In genomic region chr4:99205104-99205979, GRCh38 we compare ENCODE assay signal across 14 cellular contexts. TPM values are rescaled to one million over a fixed set of nuclear protein-coding genes. Genes with fewer than 3 reads are reported as not detected.
A peak's percentile ranks its signal among the peaks of the same experiment; 100 is the strongest.
DNase-seq lines count a peak whose midpoint lies in the region; ATAC-seq and TF ChIP-seq lines count a peak whose summit lies in the region.
"Had no signal": no experiment of that assay in that cellular context is flagged by ENCODE, and none has a peak within 500 bp of the region (broad histone marks: within the 10 kb centered on the region; RNA-seq: fewer than 3 reads in every experiment).

No MANE protein-coding gene starts in this region.

- H3K27me3 ChIP-seq in GM23338 (ENCODE audit: insufficient read depth) = no peaks in the 10 kb centered on the region
- no peaks in the 10 kb centered on the region for H3K27me3 ChIP-seq in Peyer's patch
- H3K27me3 ChIP-seq in smooth muscle cell (ENCODE audit: low read depth) = no peaks in the 10 kb centered on the region
- H3K27me3 ChIP-seq: SJCRH30 had no signal

- TF ChIP-seq CTCF in GM23338 (conservative IDR thresholded peaks at IDR 0.05; ENCODE audit: low read depth in 2 of 2) (no peak; a peak in 1 of 4 replicates), Peyer's patch (IDR thresholded peaks at IDR 0.05) (peak in 3 of 6 experiments; percentile 59 to 73 (median 68)), smooth muscle cell (IDR thresholded peaks at IDR 0.05; ENCODE audit: borderline replicate concordance, insufficient read depth, poor library complexity, severe bottlenecking) (no peak)

- no peak overlapping the region for H3K4me3 Mint-ChIP-seq in GM23338
- H3K4me3 Mint-ChIP-seq in activated CD4-positive, alpha-beta memory T cell treated with anti-CD3 and anti-CD28 coated beads, Interleukin-2, amount 10 ng/mL, durations not matched to agents 7 days and 5 days = no peak overlapping the region
- H3K4me3 Mint-ChIP-seq: activated CD8-positive, alpha-beta T cell treated with anti-CD3 and anti-CD28 coated beads, Interleukin-2, amount 10 ng/mL, durations not matched to agents 7 days and 5 days had no signal

- CTCF ChIA-PET in activated CD4-positive, alpha-beta memory T cell treated with anti-CD3 and anti-CD28 coated beads, Interleukin-2, amount 10 ng/mL, durations not matched to agents 7 days and 5 days (lab: Charles Lee) = no interaction called here

- TF ChIP-seq POLR2A in Peyer's patch (IDR thresholded peaks at IDR 0.05) = no peak

- H3K9me3 ChIP-seq in Peyer's patch (no peaks in the 10 kb centered on the region), smooth muscle cell (replicated peaks; ENCODE audit: low read depth) (no peaks in the 10 kb centered on the region)
- H3K9me3 ChIP-seq: SJCRH30 had no signal

- H3K27ac ChIP-seq in GM23338 (ENCODE audit: low read depth) (no peak overlapping the region), Peyer's patch (peak overlapping the region in 3 of 4 donors; percentile 12 to 80 (median 67)), smooth muscle cell (ENCODE audit: low read depth) (no peak overlapping the region)
- H3K27ac ChIP-seq: SJCRH30 had no signal

- H3K4me3 ChIP-seq in GM23338 (no peak overlapping the region), Peyer's patch (no peak overlapping the region), smooth muscle cell (no peak overlapping the region)
- H3K4me3 ChIP-seq: SJCRH30 had no signal

- ATAC-seq in GM23338 = peak; percentile 90
- ATAC-seq in left cardiac atrium = peak; percentile 46 to 77
- ATAC-seq: activated CD8-positive, alpha-beta T cell treated with anti-CD3 and anti-CD28 coated beads, Interleukin-2, amount 10 ng/mL, durations not matched to agents 7 days and 5 days had no signal

- H3K27ac Mint-ChIP-seq in GM23338 = no peak overlapping the region
- H3K27ac Mint-ChIP-seq in activated CD4-positive, alpha-beta memory T cell treated with anti-CD3 and anti-CD28 coated beads, Interleukin-2, amount 10 ng/mL, durations not matched to agents 7 days and 5 days = no peak overlapping the region
- H3K27ac Mint-ChIP-seq: activated CD8-positive, alpha-beta T cell treated with anti-CD3 and anti-CD28 coated beads, Interleukin-2, amount 10 ng/mL, durations not matched to agents 7 days and 5 days had no signal

- H3K9ac ChIP-seq in smooth muscle cell (ENCODE audit: low read depth) = no peak overlapping the region

- H3K9me3 Mint-ChIP-seq in GM23338 = no peaks in the 10 kb centered on the region
- no peaks in the 10 kb centered on the region for H3K9me3 Mint-ChIP-seq in activated CD4-positive, alpha-beta memory T cell treated with anti-CD3 and anti-CD28 coated beads, Interleukin-2, amount 10 ng/mL, durations not matched to agents 7 days and 5 days

- H3K4me2 ChIP-seq in GM23338 = 0 out of 2 replicates have a peak overlapping the region, but pooled peaks have one; percentile 1
- no peak overlapping the region for H3K4me2 ChIP-seq in smooth muscle cell

- H2AFZ ChIP-seq in GM23338 (no peak overlapping the region), smooth muscle cell (ENCODE audit: low read depth) (no peak overlapping the region)

- H4K20me1 ChIP-seq in GM23338 (replicated peaks; ENCODE audit: insufficient read depth) (no peaks in the 10 kb centered on the region), smooth muscle cell (ENCODE audit: low read depth) (no peaks in the 10 kb centered on the region)

- DNase-seq in GM23338 (ENCODE audit: low spot score) = peak; percentile 66
- DNase-seq in Peyer's patch = peak in 1 of 3 donors; percentile 75
- DNase-seq in left cardiac atrium = no peak
- peak; percentile 27 for DNase-seq in renal cortical epithelial cell (ENCODE audit: low read depth)
- DNase-seq in stimulated activated CD8-positive, alpha-beta memory T cell treated with anti-CD3 and anti-CD28 coated beads, Interleukin-4, amount 100 ng/mL, for 48 hours = no peak
- DNase-seq in stimulated activated naive CD4-positive, alpha-beta T cell (lab: John Stamatoyannopoulos, UW) = no peak
- DNase-seq in smooth muscle cell (lab: John Stamatoyannopoulos, UW; ENCODE audit: unreplicated experiment) = no peak
- DNase-seq in activated CD4-positive, alpha-beta memory T cell treated with anti-CD3 and anti-CD28 coated beads, Interleukin-2, amount 10 ng/mL, durations not matched to agents 7 days and 5 days = no peak
- DNase-seq: activated CD8-positive, alpha-beta T cell treated with anti-CD3 and anti-CD28 coated beads, Interleukin-2, amount 10 ng/mL, durations not matched to agents 7 days and 5 days; Calu3; foreskin melanocyte; stimulated activated CD4-positive, alpha-beta T cell treated with anti-CD3 and anti-CD28 coated beads, Interleukin-4, amount 100 ng/mL, for 4 hours had no signal

- 90% methylated on average over 5 of the region's 5 CpGs for WGBS in smooth muscle cell (ENCODE audit: low lambda C conversion rate)

- no peaks in the 10 kb centered on the region for H3K36me3 ChIP-seq in GM23338 (ENCODE audit: insufficient read depth)
- no peaks in the 10 kb centered on the region for H3K36me3 ChIP-seq in Peyer's patch
- no peaks in the 10 kb centered on the region for H3K36me3 ChIP-seq in smooth muscle cell (ENCODE audit: low read depth)
- H3K36me3 ChIP-seq: SJCRH30 had no signal

- no peaks in the 10 kb centered on the region for H3F3A ChIP-seq in GM23338 (replicated peaks; ENCODE audit: low read depth)
- H3F3A ChIP-seq in smooth muscle cell (ENCODE audit: low read depth) = no peaks in the 10 kb centered on the region

- intact Hi-C loops in left cardiac atrium (cut with DNase I) = loop anchor here in 1 of 2 donors (10.0 kb wide), 1 partner anchor 189 kb away; no protein-coding TSS in a partner anchor

- H3K4me1 ChIP-seq in GM23338 (ENCODE audit: insufficient read depth) (peaks cover 33% of the 10 kb centered on the region), Peyer's patch (peaks cover 0 to 7% (median 0%) of the 10 kb centered on the region in 4 donors), smooth muscle cell (ENCODE audit: low read depth) (no peaks in the 10 kb centered on the region)
- H3K4me1 ChIP-seq: SJCRH30 had no signal

- peaks cover 2% of the 10 kb centered on the region for H3K27me3 Mint-ChIP-seq in GM23338 (ENCODE audit: insufficient read depth, low read depth, poor library complexity)
- peaks cover 3% of the 10 kb centered on the region for H3K27me3 Mint-ChIP-seq in activated CD4-positive, alpha-beta memory T cell treated with anti-CD3 and anti-CD28 coated beads, Interleukin-2, amount 10 ng/mL, durations not matched to agents 7 days and 5 days

- no peaks in the 10 kb centered on the region for H3K9me2 ChIP-seq in GM23338 (ENCODE audit: insufficient read depth)

- H3K79me2 ChIP-seq in GM23338 (replicated peaks; ENCODE audit: insufficient read depth) (no peaks in the 10 kb centered on the region), smooth muscle cell (ENCODE audit: low read depth) (no peaks in the 10 kb centered on the region)

- H3K36me3 Mint-ChIP-seq in GM23338 (ENCODE audit: low read depth) = no peaks in the 10 kb centered on the region
- H3K36me3 Mint-ChIP-seq in activated CD4-positive, alpha-beta memory T cell treated with anti-CD3 and anti-CD28 coated beads, Interleukin-2, amount 10 ng/mL, durations not matched to agents 7 days and 5 days (ENCODE audit: low read depth) = no peaks in the 10 kb centered on the region

- H3K4me1 Mint-ChIP-seq in GM23338 = peaks cover 41% of the 10 kb centered on the region
- H3K4me1 Mint-ChIP-seq in activated CD4-positive, alpha-beta memory T cell treated with anti-CD3 and anti-CD28 coated beads, Interleukin-2, amount 10 ng/mL, durations not matched to agents 7 days and 5 days = no peaks in the 10 kb centered on the region

- POLR2A ChIA-PET in activated CD4-positive, alpha-beta memory T cell treated with anti-CD3 and anti-CD28 coated beads, Interleukin-2, amount 10 ng/mL, durations not matched to agents 7 days and 5 days (lab: Charles Lee) = no interaction called here

RNA-seq across cellular contexts. Expression of gene ADH6, which starts 13.7 kb away (rescaled TPM):
- 0.47 TPM in 1 of 2 replicates, not detected in the other for total RNA-seq in GM23338 (2014; rRNA removed; shearing (Covaris generic))
- polyA plus RNA-seq in GM23338 (2016; fragmentation: Nextera tagmentation; extraction: Ambion mirVana) (0.40 and 0.58 TPM in 2 replicates), smooth muscle cell (0.15 and 0.22 TPM in 2 replicates)
- total RNA-seq in Peyer's patch (10 to 100 TPM; 11.6 to 47.1 (median 37.7) TPM), left cardiac atrium (not detected), renal cortical epithelial cell (1.1 TPM in 1 of 2 replicates, not detected in the other), smooth muscle cell (not detected in 2 replicates)
- not detected for total RNA-seq in activated CD4-positive, alpha-beta memory T cell treated with anti-CD3 and anti-CD28 coated beads, Interleukin-2, amount 10 ng/mL, durations not matched to agents 7 days and 5 days
- total RNA-seq: activated CD8-positive, alpha-beta T cell treated with anti-CD3 and anti-CD28 coated beads, Interleukin-2, amount 10 ng/mL, durations not matched to agents 7 days and 5 days; mononuclear cell; SJCRH30 had no signal

Comparison
In these comparisons a context has a peak if more than half of its experiments do, and no peak if none do; other contexts are left out.
1. DNase-seq: peak in GM23338 (single experiment) and renal cortical epithelial cell (single experiment); none in left cardiac atrium (single experiment), stimulated activated CD8-positive, alpha-beta memory T cell treated with anti-CD3 and anti-CD28 coated beads, Interleukin-4, amount 100 ng/mL, for 48 hours (single experiment), stimulated activated naive CD4-positive, alpha-beta T cell (0 of 6), smooth muscle cell (single experiment) and activated CD4-positive, alpha-beta memory T cell treated with anti-CD3 and anti-CD28 coated beads, Interleukin-2, amount 10 ng/mL, durations not matched to agents 7 days and 5 days (single experiment).
2. H3K27ac ChIP-seq: peak in Peyer's patch (3 of 4); none in GM23338 (single experiment) and smooth muscle cell (single experiment).